ENCODE assay signal across 1 cellular context in the genomic region with DNA sequence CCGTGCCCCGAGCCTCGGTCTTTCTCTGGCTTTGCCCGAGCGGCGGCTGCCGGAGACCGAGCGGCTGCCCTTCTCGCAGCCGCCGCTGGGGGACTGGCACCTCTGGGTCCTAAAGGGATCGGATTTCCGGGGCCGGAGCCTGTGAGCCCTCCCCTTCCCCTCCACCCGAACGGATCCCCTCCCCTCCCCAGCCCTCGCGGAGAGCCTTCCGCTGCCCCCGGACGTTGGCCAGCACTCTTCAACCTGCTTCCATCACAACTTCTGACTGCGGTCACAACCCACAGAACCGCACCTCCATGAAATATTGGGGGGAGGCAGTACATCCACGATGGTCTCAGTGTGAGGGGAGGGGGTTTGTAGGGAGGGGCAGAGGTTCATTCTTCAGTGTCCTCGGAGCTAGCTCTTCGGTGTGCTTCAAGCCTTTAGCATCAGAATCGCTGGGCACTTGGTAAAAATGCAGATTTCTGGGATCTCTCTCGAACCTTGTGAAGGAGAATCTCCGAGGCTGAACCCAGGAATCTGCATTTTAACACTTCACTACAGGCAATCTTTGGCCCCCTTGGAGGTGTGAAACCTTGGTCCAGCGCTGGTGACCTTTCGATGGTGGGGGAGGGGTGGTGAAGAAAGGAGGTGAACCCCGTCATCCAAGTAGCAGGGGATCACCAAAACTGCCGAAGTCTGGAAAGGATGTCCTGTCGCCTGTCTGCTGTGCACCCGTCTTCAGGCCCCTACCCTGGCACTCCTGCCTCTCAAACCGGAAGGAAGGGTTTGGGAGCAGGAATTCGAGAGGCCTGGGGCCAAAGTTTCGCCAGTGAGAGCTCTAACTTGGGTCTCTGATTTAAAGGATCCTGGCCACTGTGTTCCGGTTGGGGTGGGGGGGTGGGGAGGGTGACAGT.
TF ChIP-seq lines count a peak whose summit lies in the region.

No MANE protein-coding gene starts in this region.

TF ChIP-seq in HEK293, 187 proteins besides CTCF, POLR2A, EP300 and RAD21 (continued from another document):
- TF ChIP-seq ZNF600 (tag by site-specific recombination; IDR thresholded peaks at IDR 0.05) (peak; percentile 93), SP3 (tag by site-specific recombination; IDR thresholded peaks at IDR 0.05) (peak; percentile 68), SETDB1 (IDR thresholded peaks at IDR 0.05; ENCODE audit: insufficient read length, low read length) (no peak), ZNF292 (tag by site-specific recombination; IDR thresholded peaks at IDR 0.05; ENCODE audit: borderline replicate concordance, low read depth) (no peak), ZNF76 (tag by site-specific recombination; IDR thresholded peaks at IDR 0.05; ENCODE audit: borderline replicate concordance, low read depth) (peak; percentile 59; the same call in 1 of the 2 replicates), SCRT1 (tag by site-specific recombination; IDR thresholded peaks at IDR 0.05; ENCODE audit: borderline replicate concordance) (no peak), ZNF610 (tag by site-specific recombination; IDR thresholded peaks at IDR 0.05; ENCODE audit: borderline replicate concordance) (no peak), ZNF514 (tag by site-specific recombination; IDR thresholded peaks at IDR 0.05) (no peak), EGR2 (tag by site-specific recombination; IDR thresholded peaks at IDR 0.05; ENCODE audit: low read depth) (0 out of 2 replicates have a peak, but pooled peaks have one; percentile 5), ZNF266 (tag by site-specific recombination; IDR thresholded peaks at IDR 0.05; ENCODE audit: low read depth) (no peak), ZNF274 (IDR thresholded peaks at IDR 0.05; ENCODE audit: low read length) (no peak), ZNF274 (tag by site-specific recombination; IDR thresholded peaks at IDR 0.05; ENCODE audit: borderline replicate concordance) (no peak), ZNF529 (tag by site-specific recombination; IDR thresholded peaks at IDR 0.05; ENCODE audit: insufficient replicate concordance) (no peak), ZNF174 (tag by site-specific recombination; IDR thresholded peaks at IDR 0.05) (no peak), ZNF549 (tag by site-specific recombination; IDR thresholded peaks at IDR 0.05) (no peak), ZNF639 (tag by site-specific recombination; IDR thresholded peaks at IDR 0.05) (peak; percentile 54; the same call in 1 of the 2 replicates), ZBTB8A (tag by site-specific recombination; IDR thresholded peaks at IDR 0.05) (0 out of 2 replicates have a peak, but pooled peaks have one; percentile 10), RBAK (tag by site-specific recombination; IDR thresholded peaks at IDR 0.05) (no peak), ZNF354C (tag by site-specific recombination; IDR thresholded peaks at IDR 0.05; ENCODE audit: borderline replicate concordance, low read depth) (no peak), GFI1B (tag by site-specific recombination; IDR thresholded peaks at IDR 0.05) (peak; percentile 65; the same call in 1 of the 2 replicates), ZNF146 (tag by site-specific recombination; IDR thresholded peaks at IDR 0.05) (no peak), ZNF114 (tag by site-specific recombination; IDR thresholded peaks at IDR 0.05) (no peak), ZNF560 (tag by site-specific recombination; IDR thresholded peaks at IDR 0.05; ENCODE audit: borderline replicate concordance) (no peak), ZIC2 (tag by site-specific recombination; IDR thresholded peaks at IDR 0.05) (no peak), ZNF571 (tag by site-specific recombination; IDR thresholded peaks at IDR 0.05) (no peak)
- TF ChIP-seq, protein P1, sequence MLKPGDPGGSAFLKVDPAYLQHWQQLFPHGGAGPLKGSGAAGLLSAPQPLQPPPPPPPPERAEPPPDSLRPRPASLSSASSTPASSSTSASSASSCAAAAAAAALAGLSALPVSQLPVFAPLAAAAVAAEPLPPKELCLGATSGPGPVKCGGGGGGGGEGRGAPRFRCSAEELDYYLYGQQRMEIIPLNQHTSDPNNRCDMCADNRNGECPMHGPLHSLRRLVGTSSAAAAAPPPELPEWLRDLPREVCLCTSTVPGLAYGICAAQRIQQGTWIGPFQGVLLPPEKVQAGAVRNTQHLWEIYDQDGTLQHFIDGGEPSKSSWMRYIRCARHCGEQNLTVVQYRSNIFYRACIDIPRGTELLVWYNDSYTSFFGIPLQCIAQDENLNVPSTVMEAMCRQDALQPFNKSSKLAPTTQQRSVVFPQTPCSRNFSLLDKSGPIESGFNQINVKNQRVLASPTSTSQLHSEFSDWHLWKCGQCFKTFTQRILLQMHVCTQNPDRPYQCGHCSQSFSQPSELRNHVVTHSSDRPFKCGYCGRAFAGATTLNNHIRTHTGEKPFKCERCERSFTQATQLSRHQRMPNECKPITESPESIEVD (tag by site-specific recombination; IDR thresholded peaks at IDR 0.05), result no peak
- TF ChIP-seq, protein P2, sequence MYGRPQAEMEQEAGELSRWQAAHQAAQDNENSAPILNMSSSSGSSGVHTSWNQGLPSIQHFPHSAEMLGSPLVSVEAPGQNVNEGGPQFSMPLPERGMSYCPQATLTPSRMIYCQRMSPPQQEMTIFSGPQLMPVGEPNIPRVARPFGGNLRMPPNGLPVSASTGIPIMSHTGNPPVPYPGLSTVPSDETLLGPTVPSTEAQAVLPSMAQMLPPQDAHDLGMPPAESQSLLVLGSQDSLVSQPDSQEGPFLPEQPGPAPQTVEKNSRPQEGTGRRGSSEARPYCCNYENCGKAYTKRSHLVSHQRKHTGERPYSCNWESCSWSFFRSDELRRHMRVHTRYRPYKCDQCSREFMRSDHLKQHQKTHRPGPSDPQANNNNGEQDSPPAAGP (tag by site-specific recombination; IDR thresholded peaks at IDR 0.05), result no peak; the same call in 1 of the 2 replicates
- TF ChIP-seq, protein P3, sequence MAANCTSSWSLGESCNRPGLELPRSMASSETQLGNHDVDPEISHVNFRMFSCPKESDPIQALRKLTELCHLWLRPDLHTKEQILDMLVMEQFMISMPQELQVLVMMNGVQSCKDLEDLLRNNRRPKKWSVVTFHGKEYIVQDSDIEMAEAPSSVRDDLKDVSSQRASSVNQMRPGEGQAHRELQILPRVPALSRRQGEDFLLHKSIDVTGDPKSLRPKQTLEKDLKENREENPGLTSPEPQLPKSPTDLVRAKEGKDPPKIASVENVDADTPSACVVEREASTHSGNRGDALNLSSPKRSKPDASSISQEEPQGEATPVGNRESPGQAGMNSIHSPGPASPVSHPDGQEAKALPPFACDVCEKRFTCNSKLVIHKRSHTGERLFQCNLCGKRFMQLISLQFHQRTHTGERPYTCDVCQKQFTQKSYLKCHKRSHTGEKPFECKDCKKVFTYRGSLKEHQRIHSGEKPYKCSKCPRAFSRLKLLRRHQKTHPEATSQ (tag by site-specific recombination; IDR thresholded peaks at IDR 0.05), result no peak
